Comparison of ENCODE assay signal across 8 cellular contexts in the genomic region with DNA sequence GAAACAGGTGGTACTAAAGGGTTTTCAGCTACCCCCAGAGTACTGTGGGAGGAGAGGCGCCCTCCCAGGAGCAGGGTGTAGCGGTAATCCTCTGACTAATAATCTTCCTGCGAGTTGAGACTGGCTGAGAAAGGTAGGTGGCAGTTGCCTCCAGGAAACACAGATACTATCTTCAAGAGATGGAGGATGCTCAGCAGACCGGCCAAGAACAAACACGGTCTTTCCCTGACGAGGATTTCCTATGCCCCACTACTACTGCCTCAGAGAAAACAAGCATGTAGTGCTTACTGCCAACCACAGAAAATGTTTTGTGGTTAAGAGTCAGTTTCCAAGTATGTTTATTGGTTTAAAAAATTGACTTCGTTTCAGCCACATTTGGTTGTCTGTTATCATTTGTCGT. TPM values are rescaled to one million over a fixed set of nuclear protein-coding genes. Genes with fewer than 3 reads are reported as not detected.
A peak's percentile ranks its signal among the peaks of the same experiment; 100 is the strongest.
DNase-seq lines count a peak whose midpoint lies in the region; ATAC-seq and TF ChIP-seq lines count a peak whose summit lies in the region.

No MANE protein-coding gene starts in this region.

- H3K4me1 ChIP-seq in urinary bladder (ENCODE audit: insufficient read depth) (peaks cover 5% of the 10 kb centered on the region), gastrocnemius medialis (peaks cover 6 to 13% of the 10 kb centered on the region in 2 donors)

- H3K36me3 ChIP-seq in urinary bladder (ENCODE audit: insufficient read depth) (no peaks in the 10 kb centered on the region), gastrocnemius medialis (peaks cover 0 to 54% of the 10 kb centered on the region in 2 donors)

- H3K9me3 ChIP-seq in gastrocnemius medialis: no peaks in the 10 kb centered on the region

- WGBS in urinary bladder: 57% methylated on average over 8 of the region's 8 CpGs

- no peak for TF ChIP-seq POLR2A in gastrocnemius medialis (IDR thresholded peaks at IDR 0.05)

- H3K27ac Mint-ChIP-seq in activated T-helper 2 cell treated with anti-CD3 and anti-CD28 coated beads, Interferon-gamma antibody, Interleukin-2, Interleukin-4, amounts not matched to agents 10 μg/mL and 5 μg/mL and 100 μg/mL, durations not matched to agents 14 hours and 24 hours and 36 hours: peak overlapping the region; percentile 80

- peak overlapping the region; percentile 71 for H3K4me3 Mint-ChIP-seq in activated T-helper 2 cell treated with anti-CD3 and anti-CD28 coated beads, Interferon-gamma antibody, Interleukin-2, Interleukin-4, amounts not matched to agents 10 μg/mL and 5 μg/mL and 100 μg/mL, durations not matched to agents 14 hours and 24 hours and 36 hours (ENCODE audit: low read depth)

- H3K27ac ChIP-seq in urinary bladder (ENCODE audit: low read depth) (peak overlapping the region; percentile 62), gastrocnemius medialis (no peak overlapping the region)

- in situ Hi-C loops in gastrocnemius medialis (cut with MboI; ENCODE audit: low sequenced_read_pairs in 4 of 4): no loop called here

- intact Hi-C loops in activated T-helper 2 cell treated with anti-CD3 and anti-CD28 coated beads, Interferon-gamma antibody, Interleukin-2, Interleukin-4, amounts not matched to agents 10 μg/mL and 5 μg/mL and 100 μg/mL, durations not matched to agents 14 hours and 24 hours and 36 hours (cut with micrococcal nuclease): loop anchor here (1.0 to 10.0 kb wide), 11 partner anchors 27 to 585 kb away; a partner anchor contains a TSS
- intact Hi-C loops in gastrocnemius medialis (cut with DNase I; ENCODE audit: low total_unique reads): no loop called here

- H3K9me3 Mint-ChIP-seq in activated T-helper 2 cell treated with anti-CD3 and anti-CD28 coated beads, Interferon-gamma antibody, Interleukin-2, Interleukin-4, amounts not matched to agents 10 μg/mL and 5 μg/mL and 100 μg/mL, durations not matched to agents 14 hours and 24 hours and 36 hours: no peaks in the 10 kb centered on the region

- ATAC-seq in GM21737 (IDR thresholded peaks at IDR 0.05; ENCODE audit: unreplicated experiment) (peak; percentile 85), gastrocnemius medialis (no peak)

- H3K4me1 Mint-ChIP-seq in activated T-helper 2 cell treated with anti-CD3 and anti-CD28 coated beads, Interferon-gamma antibody, Interleukin-2, Interleukin-4, amounts not matched to agents 10 μg/mL and 5 μg/mL and 100 μg/mL, durations not matched to agents 14 hours and 24 hours and 36 hours (ENCODE audit: low read depth): peaks cover 51% of the 10 kb centered on the region

- H3K36me3 Mint-ChIP-seq in activated T-helper 2 cell treated with anti-CD3 and anti-CD28 coated beads, Interferon-gamma antibody, Interleukin-2, Interleukin-4, amounts not matched to agents 10 μg/mL and 5 μg/mL and 100 μg/mL, durations not matched to agents 14 hours and 24 hours and 36 hours (ENCODE audit: low read depth): peaks cover 64% of the 10 kb centered on the region

- H3K4me3 ChIP-seq in urinary bladder (ENCODE audit: low read depth, low read length): no peak overlapping the region
- no peak overlapping the region for H3K4me3 ChIP-seq in gastrocnemius medialis

- DNase-seq in Daoy (ENCODE audit: low read depth) (peak; percentile 84), LHCN-M2 (ENCODE audit: low read depth) (peak; percentile 87), kidney glomerular epithelial cell (lab: John Stamatoyannopoulos, UW) (peak; percentile 81), COLO668 (lab: John Stamatoyannopoulos, UW; ENCODE audit: unreplicated experiment) (no peak), gastrocnemius medialis (no peak)
- DNase-seq in activated T-helper 2 cell treated with anti-CD3 and anti-CD28 coated beads, Interferon-gamma antibody, Interleukin-2, Interleukin-4, amounts not matched to agents 10 μg/mL and 5 μg/mL and 100 μg/mL, durations not matched to agents 14 hours and 24 hours and 36 hours (ENCODE audit: low spot score): peak; percentile 78

- no peaks in the 10 kb centered on the region for H3K27me3 ChIP-seq in gastrocnemius medialis

- no peaks in the 10 kb centered on the region for H3K27me3 Mint-ChIP-seq in activated T-helper 2 cell treated with anti-CD3 and anti-CD28 coated beads, Interferon-gamma antibody, Interleukin-2, Interleukin-4, amounts not matched to agents 10 μg/mL and 5 μg/mL and 100 μg/mL, durations not matched to agents 14 hours and 24 hours and 36 hours (ENCODE audit: low read depth)

- TF ChIP-seq CTCF in gastrocnemius medialis (IDR thresholded peaks at IDR 0.05 in 4 of 5, conservative IDR thresholded peaks at IDR 0.05 in 1 of 5): no peak

RNA-seq across cellular contexts. Expression of a gene that starts 26.8 kb away (rescaled TPM):
- total RNA-seq in Daoy (2014; rRNA removed; shearing (Covaris generic)): 38.7 and 48.3 TPM in 2 replicates
- total RNA-seq in LHCN-M2 (2014; rRNA removed) (43.6 and 44.8 TPM in 2 replicates), urinary bladder (41.3 TPM), gastrocnemius medialis (10 to 100 TPM; 30.8 to 53.2 (median 38.8) TPM)
- 34.5 TPM for polyA plus RNA-seq in LHCN-M2 (2012)
- 28.4 and 29.9 TPM in 2 replicates for total RNA-seq in activated T-helper 2 cell treated with anti-CD3 and anti-CD28 coated beads, Interferon-gamma antibody, Interleukin-2, Interleukin-4, amounts not matched to agents 10 μg/mL and 5 μg/mL and 100 μg/mL, durations not matched to agents 14 hours and 24 hours and 36 hours
- 42.2 TPM for polyA plus RNA-seq in urinary bladder

RNA-seq across cellular contexts. Expression of a gene that starts 38.0 kb away (rescaled TPM):
- 88.3 and 108 TPM in 2 replicates for total RNA-seq in Daoy (2014; rRNA removed; shearing (Covaris generic))
- 38.9 and 43.3 TPM in 2 replicates for total RNA-seq in LHCN-M2 (2014; rRNA removed)
- 23.7 TPM for polyA plus RNA-seq in LHCN-M2 (2012)
- 52.4 and 54.8 TPM in 2 replicates for total RNA-seq in activated T-helper 2 cell treated with anti-CD3 and anti-CD28 coated beads, Interferon-gamma antibody, Interleukin-2, Interleukin-4, amounts not matched to agents 10 μg/mL and 5 μg/mL and 100 μg/mL, durations not matched to agents 14 hours and 24 hours and 36 hours
- total RNA-seq in urinary bladder: 29.3 TPM
- 17.7 TPM for polyA plus RNA-seq in urinary bladder
- 10 to 100 TPM in 3 of 4 donors, 1 to 10 TPM in 1; 5.4 to 18.7 (median 16.8) TPM for total RNA-seq in gastrocnemius medialis

RNA-seq across cellular contexts. Expression of a gene that starts 42.0 kb away (rescaled TPM):
- 0.06 TPM in 1 of 2 replicates, not detected in the other for total RNA-seq in Daoy (2014; rRNA removed; shearing (Covaris generic))
- not detected in 2 replicates for total RNA-seq in LHCN-M2 (2014; rRNA removed)
- polyA plus RNA-seq in LHCN-M2 (2012): not detected
- total RNA-seq in activated T-helper 2 cell treated with anti-CD3 and anti-CD28 coated beads, Interferon-gamma antibody, Interleukin-2, Interleukin-4, amounts not matched to agents 10 μg/mL and 5 μg/mL and 100 μg/mL, durations not matched to agents 14 hours and 24 hours and 36 hours: not detected in 2 replicates
- 67.1 TPM for total RNA-seq in urinary bladder
- 107 TPM for polyA plus RNA-seq in urinary bladder
- 1 to 10 TPM in 3 of 4 donors, under 1 TPM in 1; 0.87 to 3.2 (median 2.5) TPM for total RNA-seq in gastrocnemius medialis

Comparison
In these comparisons a context has a peak if more than half of its experiments do, and no peak if none do; other contexts are left out.
1. DNase-seq: peak in Daoy (single experiment), LHCN-M2 (single experiment), activated T-helper 2 cell treated with anti-CD3 and anti-CD28 coated beads, Interferon-gamma antibody, Interleukin-2, Interleukin-4, amounts not matched to agents 10 μg/mL and 5 μg/mL and 100 μg/mL, durations not matched to agents 14 hours and 24 hours and 36 hours (single experiment) and kidney glomerular epithelial cell (single experiment); none in COLO668 (single experiment) and gastrocnemius medialis (0 of 2).
2. RNA of a gene that starts 42.0 kb away (total RNA-seq): 67.1 TPM in urinary bladder (single experiment); 0.87 to 3.2 TPM in gastrocnemius medialis, not detected in activated T-helper 2 cell treated with anti-CD3 and anti-CD28 coated beads, Interferon-gamma antibody, Interleukin-2, Interleukin-4, amounts not matched to agents 10 μg/mL and 5 μg/mL and 100 μg/mL, durations not matched to agents 14 hours and 24 hours and 36 hours, 0.06 TPM in Daoy and not detected in LHCN-M2; every median in the first group is over 10 times any median in the second.